ENCODE assay signal across 39 cellular contexts in genomic region chr19:13824703-13825102, GRCh38. TPM values are rescaled to one million over a fixed set of nuclear protein-coding genes. Genes with fewer than 3 reads are reported as not detected.
"Had no signal": no experiment of that assay in that cellular context is flagged by ENCODE, and none has a peak within 500 bp of the region (broad histone marks: within the 10 kb centered on the region; RNA-seq: fewer than 3 reads in every experiment).

No MANE protein-coding gene starts in this region.

- H3K27me3 Mint-ChIP-seq: activated naive CD4-positive, alpha-beta T cell treated with anti-CD3 and anti-CD28 coated beads, Interleukin-2, amount 10 ng/mL, durations not matched to agents 7 days and 5 days; activated naive CD4-positive, alpha-beta T cell treated with anti-CD3 and anti-CD28 coated beads, Interleukin-2, amount 50 U/mL, for 24 hours; activated naive CD8-positive, alpha-beta T cell; activated naive CD8-positive, alpha-beta T cell treated with anti-CD3 and anti-CD28 coated beads for 36 hours; activated naive CD8-positive, alpha-beta T cell treated with anti-CD3 and anti-CD28 coated beads, Interleukin-2, amount 10 ng/mL, durations not matched to agents 7 days and 5 days; activated naive CD8-positive, alpha-beta T cell treated with anti-CD3 and anti-CD28 coated beads, Interleukin-2, amount 50 U/mL, for 24 hours; activated T-cell treated with anti-CD3 and anti-CD28 coated beads, Interleukin-2, amount 50 U/mL, for 24 hours; activated T-helper 17 cell treated with anti-CD3 and anti-CD28 coated beads, Interleukin-2, amount 50 U/mL, for 72 hours; brain; central memory CD8-positive, alpha-beta T cell had no signal

- H3K9me3 Mint-ChIP-seq: activated naive CD4-positive, alpha-beta T cell treated with anti-CD3 and anti-CD28 coated beads for 36 hours; activated naive CD4-positive, alpha-beta T cell treated with anti-CD3 and anti-CD28 coated beads, Interleukin-2, amount 10 ng/mL, durations not matched to agents 7 days and 5 days; activated naive CD4-positive, alpha-beta T cell treated with anti-CD3 and anti-CD28 coated beads, Interleukin-2, amount 50 U/mL, for 24 hours; activated naive CD4-positive, alpha-beta T cell treated with anti-CD3 and anti-CD28 coated beads, Interleukin-2, amount 50 U/mL, for 72 hours; activated naive CD8-positive, alpha-beta T cell treated with anti-CD3 and anti-CD28 coated beads for 36 hours; activated naive CD8-positive, alpha-beta T cell treated with anti-CD3 and anti-CD28 coated beads, Interleukin-2, amount 10 ng/mL, durations not matched to agents 7 days and 5 days; activated naive CD8-positive, alpha-beta T cell treated with anti-CD3 and anti-CD28 coated beads, Interleukin-2, amount 50 U/mL, for 24 hours; activated T-cell treated with anti-CD3 and anti-CD28 coated beads, Interleukin-2, amount 50 U/mL, for 24 hours; activated T-cell treated with anti-CD3 and anti-CD28 coated beads, Interleukin-2, amount 50 U/mL, for 4 hours; activated T-cell treated with anti-CD3 and anti-CD28 coated beads, Interleukin-2, amount 50 U/mL, for 72 hours; activated T-helper 1 cell treated with anti-CD3 and anti-CD28 coated beads, Interleukin-12 subunit alpha, Interleukin-12 subunit beta, Interleukin-2, Interleukin-4 antibody, amounts not matched to agents 30 ng/mL and 10 ng/mL and 1 ng/mL, durations not matched to agents 14 hours and 24 hours and 36 hours; activated T-helper 17 cell treated with anti-CD3 and anti-CD28 coated beads, Interleukin-2, amount 50 U/mL, for 72 hours; activated T-helper 2 cell treated with anti-CD3 and anti-CD28 coated beads, Interferon-gamma antibody, Interleukin-2, Interleukin-4, amounts not matched to agents 10 μg/mL and 5 μg/mL and 100 μg/mL, durations not matched to agents 14 hours and 24 hours and 36 hours; brain; central memory CD8-positive, alpha-beta T cell had no signal

- H3K9me3 ChIP-seq: adrenal gland, ascending aorta, body of pancreas, breast epithelium had no signal

- H3K27ac ChIP-seq: adrenal gland, body of pancreas, brain microvascular endothelial cell, cardiac muscle cell had no signal

- H3K4me1 ChIP-seq: body of pancreas, breast epithelium had no signal

- DNase-seq: activated effector memory CD4-positive, alpha-beta T cell treated with anti-CD3 and anti-CD28 coated beads, Interleukin-2, amount 50 U/mL, for 16 hours; activated effector memory CD4-positive, alpha-beta T cell treated with Interleukin-2 at 50 U/mL for 16 hours; activated gamma-delta T cell; activated gamma-delta T cell treated with Interleukin-2 at 50 U/mL for 16 hours; activated naive CD4-positive, alpha-beta T cell; activated naive CD4-positive, alpha-beta T cell treated with anti-CD3 and anti-CD28 coated beads for 36 hours; activated naive CD4-positive, alpha-beta T cell treated with anti-CD3 and anti-CD28 coated beads, Interleukin-2, amount 10 ng/mL, durations not matched to agents 7 days and 5 days; activated naive CD4-positive, alpha-beta T cell treated with anti-CD3 and anti-CD28 coated beads, Interleukin-2, amount 50 U/mL, for 16 hours; activated naive CD4-positive, alpha-beta T cell treated with Interleukin-2 at 50 U/mL for 16 hours; activated naive CD8-positive, alpha-beta T cell treated with anti-CD3 and anti-CD28 coated beads for 36 hours; activated naive CD8-positive, alpha-beta T cell treated with anti-CD3 and anti-CD28 coated beads, Interleukin-2, amount 10 ng/mL, durations not matched to agents 7 days and 5 days; activated naive CD8-positive, alpha-beta T cell treated with anti-CD3 and anti-CD28 coated beads, Interleukin-2, amount 50 U/mL, for 24 hours; activated T-cell treated with anti-CD3 and anti-CD28 coated beads, Interleukin-2, amount 50 U/mL, for 24 hours; activated T-cell treated with anti-CD3 and anti-CD28 coated beads, Interleukin-2, amount 50 U/mL, for 4 hours; activated T-cell treated with anti-CD3 and anti-CD28 coated beads, Interleukin-2, amount 50 U/mL, for 72 hours; adrenal gland; amniotic stem cell; amygdala; anterior cingulate cortex; aorta; body of pancreas; brain microvascular endothelial cell; caudate nucleus; central memory CD4-positive, alpha-beta T cell; cerebellar nuclear complex had no signal

- H3K27ac Mint-ChIP-seq: activated naive CD4-positive, alpha-beta T cell treated with anti-CD3 and anti-CD28 coated beads for 36 hours; activated naive CD4-positive, alpha-beta T cell treated with anti-CD3 and anti-CD28 coated beads, Interleukin-2, amount 10 ng/mL, durations not matched to agents 7 days and 5 days; activated naive CD4-positive, alpha-beta T cell treated with anti-CD3 and anti-CD28 coated beads, Interleukin-2, amount 50 U/mL, for 24 hours; activated naive CD4-positive, alpha-beta T cell treated with anti-CD3 and anti-CD28 coated beads, Interleukin-2, amount 50 U/mL, for 72 hours; activated naive CD8-positive, alpha-beta T cell; activated naive CD8-positive, alpha-beta T cell treated with anti-CD3 and anti-CD28 coated beads for 36 hours; activated naive CD8-positive, alpha-beta T cell treated with anti-CD3 and anti-CD28 coated beads, Interleukin-2, amount 50 U/mL, for 24 hours; activated T-cell treated with anti-CD3 and anti-CD28 coated beads, Interleukin-2, amount 50 U/mL, for 72 hours; activated T-helper 1 cell treated with anti-CD3 and anti-CD28 coated beads, Interleukin-12 subunit alpha, Interleukin-12 subunit beta, Interleukin-2, Interleukin-4 antibody, amounts not matched to agents 30 ng/mL and 10 ng/mL and 1 ng/mL, durations not matched to agents 14 hours and 24 hours and 36 hours; activated T-helper 17 cell treated with anti-CD3 and anti-CD28 coated beads, Interleukin-2, amount 50 U/mL, for 72 hours; activated T-helper 2 cell treated with anti-CD3 and anti-CD28 coated beads, Interferon-gamma antibody, Interleukin-2, Interleukin-4, amounts not matched to agents 10 μg/mL and 5 μg/mL and 100 μg/mL, durations not matched to agents 14 hours and 24 hours and 36 hours had no signal

- H3K4me1 Mint-ChIP-seq: activated naive CD8-positive, alpha-beta T cell treated with anti-CD3 and anti-CD28 coated beads, Interleukin-2, amount 50 U/mL, for 24 hours; activated T-helper 17 cell treated with anti-CD3 and anti-CD28 coated beads, Interleukin-2, amount 50 U/mL, for 72 hours had no signal

- H3K36me3 Mint-ChIP-seq: activated naive CD8-positive, alpha-beta T cell had no signal

- H3K4me3 ChIP-seq: adrenal gland, ascending aorta, body of pancreas, breast epithelium, cardiac muscle cell had no signal

- ATAC-seq: activated naive CD8-positive, alpha-beta T cell treated with anti-CD3 and anti-CD28 coated beads, Interleukin-2, amount 50 U/mL, for 24 hours; activated T-cell treated with anti-CD3 and anti-CD28 coated beads, Interleukin-2, amount 50 U/mL, for 4 hours; activated T-cell treated with anti-CD3 and anti-CD28 coated beads, Interleukin-2, amount 50 U/mL, for 72 hours; activated T-helper 17 cell treated with anti-CD3 and anti-CD28 coated beads, Interleukin-2, amount 50 U/mL, for 72 hours; body of pancreas had no signal

- H3K36me3 ChIP-seq: adrenal gland, breast epithelium had no signal

- H3K27me3 ChIP-seq: adrenal gland, ascending aorta, body of pancreas, brain microvascular endothelial cell, breast epithelium, cardiac muscle cell had no signal

- FAIRE-seq: astrocyte, bronchial epithelial cell had no signal

- H3K4me3 Mint-ChIP-seq: activated naive CD4-positive, alpha-beta T cell treated with anti-CD3 and anti-CD28 coated beads for 36 hours; activated naive CD4-positive, alpha-beta T cell treated with anti-CD3 and anti-CD28 coated beads, Interleukin-2, amount 10 ng/mL, durations not matched to agents 7 days and 5 days; activated naive CD4-positive, alpha-beta T cell treated with anti-CD3 and anti-CD28 coated beads, Interleukin-2, amount 50 U/mL, for 24 hours; activated naive CD8-positive, alpha-beta T cell; activated naive CD8-positive, alpha-beta T cell treated with anti-CD3 and anti-CD28 coated beads for 36 hours; activated naive CD8-positive, alpha-beta T cell treated with anti-CD3 and anti-CD28 coated beads, Interleukin-2, amount 10 ng/mL, durations not matched to agents 7 days and 5 days; activated naive CD8-positive, alpha-beta T cell treated with anti-CD3 and anti-CD28 coated beads, Interleukin-2, amount 50 U/mL, for 24 hours; activated T-cell treated with anti-CD3 and anti-CD28 coated beads, Interleukin-2, amount 50 U/mL, for 24 hours; activated T-cell treated with anti-CD3 and anti-CD28 coated beads, Interleukin-2, amount 50 U/mL, for 4 hours; activated T-cell treated with anti-CD3 and anti-CD28 coated beads, Interleukin-2, amount 50 U/mL, for 72 hours; activated T-helper 1 cell treated with anti-CD3 and anti-CD28 coated beads, Interleukin-12 subunit alpha, Interleukin-12 subunit beta, Interleukin-2, Interleukin-4 antibody, amounts not matched to agents 30 ng/mL and 10 ng/mL and 1 ng/mL, durations not matched to agents 14 hours and 24 hours and 36 hours; activated T-helper 17 cell treated with anti-CD3 and anti-CD28 coated beads, Interleukin-2, amount 50 U/mL, for 72 hours; brain; central memory CD8-positive, alpha-beta T cell had no signal

RNA-seq across cellular contexts. Expression of gene NANOS3, which starts 52.2 kb away (rescaled TPM):
- total RNA-seq: ascending aorta, body of pancreas, breast epithelium had no signal
- polyA plus RNA-seq: adipose tissue had no signal
